In the genomic region with DNA sequence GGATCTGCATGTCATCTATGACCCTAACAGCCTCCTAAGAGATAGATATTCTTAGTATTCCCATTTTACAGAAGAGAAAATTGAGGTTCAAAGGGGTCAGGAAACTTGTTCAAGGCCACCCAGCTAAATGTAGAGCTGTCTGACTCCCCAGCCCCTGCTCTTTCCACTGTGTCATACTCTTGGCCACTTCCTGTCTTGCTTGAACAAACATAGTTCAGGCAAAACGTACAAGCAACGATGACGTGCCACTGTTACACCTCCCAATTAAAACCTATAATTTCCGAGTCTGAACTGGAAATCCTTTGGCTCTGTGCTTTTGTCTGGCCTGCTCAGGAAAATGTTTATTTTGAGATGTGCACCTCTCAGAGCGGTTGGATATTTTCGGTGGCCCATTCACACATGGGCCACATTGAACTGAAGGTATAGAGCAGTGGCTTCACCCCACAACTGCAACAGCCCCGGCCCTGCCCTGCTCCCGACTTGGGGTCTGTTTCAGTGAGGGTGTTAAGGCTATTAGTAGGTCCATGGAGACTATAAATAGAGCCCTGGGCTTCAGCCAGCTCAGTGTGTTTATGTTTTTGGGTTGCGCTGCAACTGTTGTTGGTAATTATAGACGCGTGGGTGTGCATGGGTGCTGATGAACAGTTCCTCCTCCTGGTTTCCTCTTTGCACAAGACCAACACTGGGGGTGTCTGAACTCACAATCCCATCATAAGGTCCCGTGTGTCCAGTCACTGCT, we compare ENCODE assay signal across 8 cellular contexts.
DNase-seq lines count a peak whose midpoint lies in the region; ATAC-seq, FAIRE-seq and TF ChIP-seq lines count a peak whose summit lies in the region.

No MANE protein-coding gene starts in this region.

- H2AFZ ChIP-seq in astrocyte (ENCODE audit: low read depth, low read length) (no peak overlapping the region), GM23338 (no peak overlapping the region)

- H3K27ac ChIP-seq in Peyer's patch (peak overlapping the region; percentile 58 to 72 (median 64)), astrocyte (ENCODE audit: low read depth, low read length) (no peak overlapping the region), spleen (peak overlapping the region in 7 of 8 donors; percentile 48 to 91 (median 79)), GM23338 (ENCODE audit: low read depth) (no peak overlapping the region)

- DNase-seq in Peyer's patch (peak in 2 of 3 donors; percentile 77 to 87), astrocyte (ENCODE audit: low read depth) (peak; percentile 12), spleen (peak; percentile 85), GM23338 (ENCODE audit: low spot score) (no peak), NCI-H510A treated with DMSO at 0.1 percent for 48 hours (lab: John Stamatoyannopoulos, UW) (no peak), SW 1271 (lab: John Stamatoyannopoulos, UW) (no peak)

- no peaks in the 10 kb centered on the region for H3F3A ChIP-seq in GM23338 (replicated peaks; ENCODE audit: low read depth)

- H3K4me3 ChIP-seq in Peyer's patch (peak overlapping the region in 1 of 4 donors; percentile 5), astrocyte (ENCODE audit: insufficient read depth, low read depth, low read length) (no peak overlapping the region), spleen (peak overlapping the region in 1 of 8 donors; percentile 52), GM23338 (no peak overlapping the region)

- no peaks in the 10 kb centered on the region for H3K36me3 ChIP-seq in Peyer's patch
- H3K36me3 ChIP-seq in astrocyte (ENCODE audit: insufficient read depth, low read length): no peaks in the 10 kb centered on the region
- H3K36me3 ChIP-seq in spleen: no peaks in the 10 kb centered on the region
- no peaks in the 10 kb centered on the region for H3K36me3 ChIP-seq in GM23338 (ENCODE audit: insufficient read depth)

- H3K9ac ChIP-seq in astrocyte (ENCODE audit: low read length): no peak overlapping the region

- no peak overlapping the region for H3K27ac Mint-ChIP-seq in astrocyte (ENCODE audit: unreplicated experiment)
- H3K27ac Mint-ChIP-seq in GM23338: no peak overlapping the region

- H4K20me1 ChIP-seq in astrocyte (ENCODE audit: insufficient read depth, low read length) (no peaks in the 10 kb centered on the region), GM23338 (replicated peaks; ENCODE audit: insufficient read depth) (no peaks in the 10 kb centered on the region)

- ATAC-seq in GM18870 (IDR thresholded peaks at IDR 0.05; ENCODE audit: unreplicated experiment) (peak; percentile 65), HG02938 (IDR thresholded peaks at IDR 0.05; ENCODE audit: unreplicated experiment) (peak; percentile 74), GM23338 (no peak)

- no peaks in the 10 kb centered on the region for H3K36me3 Mint-ChIP-seq in astrocyte (ENCODE audit: low read depth, unreplicated experiment)
- peaks cover 3% of the 10 kb centered on the region; the same call in 1 of the 3 replicates for H3K36me3 Mint-ChIP-seq in GM23338 (ENCODE audit: low read depth)

- intact Hi-C loops in spleen (cut with DNase I; ENCODE audit: low total_unique reads): no loop called here

- no peak overlapping the region for H3K4me2 ChIP-seq in astrocyte (ENCODE audit: low read length)
- no peak overlapping the region for H3K4me2 ChIP-seq in GM23338

- 36 to 40% (median 38%) methylated on average over 10 to 12 of the region's 12 CpGs for whole genome bisulfite sequencing in spleen, 5 donors

- H3K9me3 ChIP-seq in Peyer's patch (no peaks in the 10 kb centered on the region), astrocyte (ENCODE audit: insufficient read depth, low read depth, low read length) (no peaks in the 10 kb centered on the region), spleen (no peaks in the 10 kb centered on the region)

- TF ChIP-seq CTCF in Peyer's patch (IDR thresholded peaks at IDR 0.05): no peak
- TF ChIP-seq CTCF in astrocyte (IDR thresholded peaks at IDR 0.05; ENCODE audit: insufficient read depth, low read depth, low read length): no peak
- TF ChIP-seq CTCF in spleen (IDR thresholded peaks at IDR 0.05 in 8 of 11, conservative IDR thresholded peaks at IDR 0.05 in 3 of 11): no peak
- no peak for TF ChIP-seq CTCF in GM23338 (conservative IDR thresholded peaks at IDR 0.05; ENCODE audit: low read depth in 2 of 2)

- H3K27me3 ChIP-seq in Peyer's patch (no peaks in the 10 kb centered on the region), astrocyte (ENCODE audit: insufficient read depth, low read length) (no peaks in the 10 kb centered on the region), spleen (replicated peaks in 1 of 7) (no peaks in the 10 kb centered on the region), GM23338 (ENCODE audit: insufficient read depth) (no peaks in the 10 kb centered on the region)

- no peak overlapping the region for H3K4me3 Mint-ChIP-seq in astrocyte (ENCODE audit: unreplicated experiment)
- H3K4me3 Mint-ChIP-seq in GM23338: no peak overlapping the region

- H3K4me1 Mint-ChIP-seq in astrocyte (ENCODE audit: low read depth, unreplicated experiment): peaks cover 14% of the 10 kb centered on the region
- H3K4me1 Mint-ChIP-seq in GM23338: peaks cover 10% of the 10 kb centered on the region

- no peak for FAIRE-seq in astrocyte (lab: Jason Lieb, UNC)

- H3K79me2 ChIP-seq in astrocyte (ENCODE audit: insufficient read depth, low read length): no peaks in the 10 kb centered on the region
- H3K79me2 ChIP-seq in GM23338 (replicated peaks; ENCODE audit: insufficient read depth): no peaks in the 10 kb centered on the region

- 0 out of 2 replicates have a peak, but pooled peaks cover 8% of the 10 kb centered on the region for H3K9me2 ChIP-seq in GM23338 (ENCODE audit: insufficient read depth)

- H3K9me3 Mint-ChIP-seq in astrocyte (ENCODE audit: unreplicated experiment) (no peaks in the 10 kb centered on the region), GM23338 (peaks cover 3% of the 10 kb centered on the region; the same call in 2 of the 3 replicates)

- H3K4me1 ChIP-seq in Peyer's patch: peaks cover 0 to 13% (median 0%) of the 10 kb centered on the region in 4 donors
- H3K4me1 ChIP-seq in astrocyte (ENCODE audit: insufficient read depth, low read length): peaks cover 3% of the 10 kb centered on the region
- H3K4me1 ChIP-seq in spleen: peaks cover 16 to 64% (median 51%) of the 10 kb centered on the region in 6 donors
- H3K4me1 ChIP-seq in GM23338 (ENCODE audit: insufficient read depth): peaks cover 9% of the 10 kb centered on the region

- TF ChIP-seq POLR2A in Peyer's patch (IDR thresholded peaks at IDR 0.05) (no peak), spleen (IDR thresholded peaks at IDR 0.05) (no peak)

- no peaks in the 10 kb centered on the region for H3K27me3 Mint-ChIP-seq in astrocyte (ENCODE audit: low read depth, unreplicated experiment)
- no peaks in the 10 kb centered on the region for H3K27me3 Mint-ChIP-seq in GM23338 (ENCODE audit: insufficient read depth, low read depth, poor library complexity)

TF ChIP-seq in GM23338, 12 proteins besides CTCF, POLR2A, EP300 and RAD21 (continues in another document):
- TF ChIP-seq, protein P1, sequence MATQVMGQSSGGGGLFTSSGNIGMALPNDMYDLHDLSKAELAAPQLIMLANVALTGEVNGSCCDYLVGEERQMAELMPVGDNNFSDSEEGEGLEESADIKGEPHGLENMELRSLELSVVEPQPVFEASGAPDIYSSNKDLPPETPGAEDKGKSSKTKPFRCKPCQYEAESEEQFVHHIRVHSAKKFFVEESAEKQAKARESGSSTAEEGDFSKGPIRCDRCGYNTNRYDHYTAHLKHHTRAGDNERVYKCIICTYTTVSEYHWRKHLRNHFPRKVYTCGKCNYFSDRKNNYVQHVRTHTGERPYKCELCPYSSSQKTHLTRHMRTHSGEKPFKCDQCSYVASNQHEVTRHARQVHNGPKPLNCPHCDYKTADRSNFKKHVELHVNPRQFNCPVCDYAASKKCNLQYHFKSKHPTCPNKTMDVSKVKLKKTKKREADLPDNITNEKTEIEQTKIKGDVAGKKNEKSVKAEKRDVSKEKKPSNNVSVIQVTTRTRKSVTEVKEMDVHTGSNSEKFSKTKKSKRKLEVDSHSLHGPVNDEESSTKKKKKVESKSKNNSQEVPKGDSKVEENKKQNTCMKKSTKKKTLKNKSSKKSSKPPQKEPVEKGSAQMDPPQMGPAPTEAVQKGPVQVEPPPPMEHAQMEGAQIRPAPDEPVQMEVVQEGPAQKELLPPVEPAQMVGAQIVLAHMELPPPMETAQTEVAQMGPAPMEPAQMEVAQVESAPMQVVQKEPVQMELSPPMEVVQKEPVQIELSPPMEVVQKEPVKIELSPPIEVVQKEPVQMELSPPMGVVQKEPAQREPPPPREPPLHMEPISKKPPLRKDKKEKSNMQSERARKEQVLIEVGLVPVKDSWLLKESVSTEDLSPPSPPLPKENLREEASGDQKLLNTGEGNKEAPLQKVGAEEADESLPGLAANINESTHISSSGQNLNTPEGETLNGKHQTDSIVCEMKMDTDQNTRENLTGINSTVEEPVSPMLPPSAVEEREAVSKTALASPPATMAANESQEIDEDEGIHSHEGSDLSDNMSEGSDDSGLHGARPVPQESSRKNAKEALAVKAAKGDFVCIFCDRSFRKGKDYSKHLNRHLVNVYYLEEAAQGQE (IDR thresholded peaks at IDR 0.05; ENCODE audit: unreplicated experiment): no peak
- TF ChIP-seq EZH2phosphoT487 (IDR thresholded peaks at IDR 0.05; ENCODE audit: unreplicated experiment): no peak

Comparison
In these comparisons a context has a peak if more than half of its experiments do, and no peak if none do; other contexts are left out.
1. DNase-seq: peak in Peyer's patch (2 of 3), astrocyte (single experiment) and spleen (single experiment); none in GM23338 (single experiment), NCI-H510A treated with DMSO at 0.1 percent for 48 hours (single experiment) and SW 1271 (0 of 2).
2. H3K27ac ChIP-seq: peak in Peyer's patch (4 of 4) and spleen (7 of 8); none in astrocyte (single experiment) and GM23338 (single experiment).